ENCODE assay signal across 16 cellular contexts in the genomic region with DNA sequence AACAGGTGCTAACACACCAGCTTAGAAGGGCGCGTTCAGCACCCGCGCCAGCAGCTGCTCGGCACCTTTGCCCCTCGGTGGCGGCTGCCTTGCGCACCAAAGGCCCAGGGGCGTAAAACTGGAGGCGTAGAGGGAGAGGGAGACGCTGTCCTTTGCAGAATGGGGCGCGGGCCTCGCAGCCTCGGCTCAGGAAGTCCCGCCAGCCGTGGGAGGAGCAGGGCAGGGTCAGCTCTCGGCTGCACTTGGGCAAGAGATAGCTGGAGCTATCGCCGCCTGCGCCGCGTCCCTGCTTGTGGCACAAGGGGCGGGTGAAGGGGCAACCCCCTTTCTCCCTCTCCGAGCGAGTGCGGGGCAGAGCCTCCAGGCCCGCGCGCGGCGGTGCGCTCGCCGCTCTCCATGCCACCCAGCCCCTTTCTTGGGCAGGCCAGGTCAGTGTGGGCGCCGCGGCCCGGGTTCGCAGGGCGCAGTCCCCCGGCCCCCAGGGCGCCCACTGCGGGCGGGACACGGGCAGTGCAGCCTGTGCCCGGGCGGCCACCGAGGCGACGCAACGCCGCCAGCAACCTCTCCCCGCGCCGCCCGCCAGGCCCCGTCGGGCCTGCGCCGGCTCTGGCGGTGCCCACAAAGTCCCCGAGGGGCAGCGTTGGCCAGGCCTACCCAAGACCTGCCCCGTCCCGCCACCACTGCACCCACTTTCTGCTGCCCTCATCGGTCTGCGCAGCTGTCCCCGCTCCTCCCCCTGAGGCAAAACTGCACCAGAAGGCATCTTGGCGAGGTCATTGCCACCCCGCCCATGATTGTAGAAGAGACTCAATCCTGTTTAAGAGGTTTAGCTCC. TPM values are rescaled to one million over a fixed set of nuclear protein-coding genes. Genes with fewer than 3 reads are reported as not detected.
DNase-seq lines count a peak whose midpoint lies in the region; ATAC-seq and TF ChIP-seq lines count a peak whose summit lies in the region.
"Had no signal": no experiment of that assay in that cellular context is flagged by ENCODE, and none has a peak within 500 bp of the region (broad histone marks: within the 10 kb centered on the region; RNA-seq: fewer than 3 reads in every experiment).

No MANE protein-coding gene starts in this region.

- TF ChIP-seq CTCF in breast epithelium (IDR thresholded peaks at IDR 0.05) = no peak
- no peak for TF ChIP-seq CTCF in MCF 10A (IDR thresholded peaks at IDR 0.05; ENCODE audit: unreplicated experiment)
- TF ChIP-seq CTCF in foreskin keratinocyte (conservative IDR thresholded peaks at IDR 0.05) = peak; percentile 47
- no peak for TF ChIP-seq CTCF in upper lobe of right lung (IDR thresholded peaks at IDR 0.05)

- no peak overlapping the region for H4K5ac ChIP-seq in mesendoderm (ENCODE audit: low read length)

- peak overlapping the region; percentile 4 to 47 (median 21) for H3K4me3 ChIP-seq in breast epithelium
- H3K4me3 ChIP-seq in mesendoderm (ENCODE audit: low read length) = no peak overlapping the region
- H3K4me3 ChIP-seq in upper lobe of right lung = no peak overlapping the region

- no peaks in the 10 kb centered on the region for H3K36me3 Mint-ChIP-seq in MCF 10A (ENCODE audit: insufficient read depth, unreplicated experiment)

- H3K9me3 ChIP-seq in breast epithelium (no peaks in the 10 kb centered on the region), upper lobe of right lung (no peaks in the 10 kb centered on the region)

- H3K27ac ChIP-seq in breast epithelium (no peak overlapping the region), foreskin keratinocyte (no peak overlapping the region), mesendoderm (ENCODE audit: low read depth, low read length) (no peak overlapping the region), upper lobe of right lung (no peak overlapping the region)
- H3K27ac ChIP-seq: tibial nerve, WERI-Rb-1 had no signal

- peak; percentile 75 for ATAC-seq in foreskin keratinocyte
- peak; percentile 64 for ATAC-seq in upper lobe of right lung
- ATAC-seq in HG02884 (IDR thresholded peaks at IDR 0.05; ENCODE audit: unreplicated experiment) = no peak

- H3K79me2 ChIP-seq in mesendoderm (ENCODE audit: control insufficient read depth, insufficient read depth, low read length) = no peaks in the 10 kb centered on the region

- no peaks in the 10 kb centered on the region for H3K4me1 ChIP-seq in breast epithelium
- H3K4me1 ChIP-seq in foreskin keratinocyte = no peaks in the 10 kb centered on the region
- H3K4me1 ChIP-seq in mesendoderm (ENCODE audit: control insufficient read depth, low read depth, low read length) = no peaks in the 10 kb centered on the region
- no peaks in the 10 kb centered on the region for H3K4me1 ChIP-seq in upper lobe of right lung

- CTCF ChIA-PET in MCF 10A (lab: Yijun Ruan, JAX) = interaction anchor here (0.6 to 0.9 kb wide), 2 partner anchors 107 to 352 kb away, joined by 3 read pairs; no protein-coding TSS in a partner anchor

- H3K9me3 Mint-ChIP-seq in MCF 10A (ENCODE audit: unreplicated experiment) = peaks cover 9% of the 10 kb centered on the region

- H2BK5ac ChIP-seq in mesendoderm (ENCODE audit: low read length) = no peak overlapping the region

- H3K4me1 Mint-ChIP-seq in MCF 10A (ENCODE audit: insufficient read depth, unreplicated experiment) = no peaks in the 10 kb centered on the region

- H3K27me3 Mint-ChIP-seq in MCF 10A (ENCODE audit: insufficient read depth, unreplicated experiment) = peaks cover 26% of the 10 kb centered on the region

- no peak for DNase-seq in breast epithelium (ENCODE audit: low spot score in 2 of 2)
- DNase-seq in MCF 10A (ENCODE audit: unreplicated experiment) = no peak
- no peak for DNase-seq in foreskin keratinocyte
- peak; percentile 31 for DNase-seq in mesendoderm
- DNase-seq in upper lobe of right lung = no peak
- DNase-seq in NCI-H1092 treated with DMSO at 0.1 percent for 48 hours (lab: John Stamatoyannopoulos, UW) = no peak
- DNase-seq in activated CD4-positive, alpha-beta T cell treated with anti-CD3 and anti-CD28 coated beads, Interleukin-2, amount 50 U/mL, for 48 hours = no peak
- DNase-seq: activated effector memory CD4-positive, alpha-beta T cell treated with anti-CD3 and anti-CD28 coated beads, Interleukin-2, amount 50 U/mL, for 16 hours; Karpas-422; NCI-H2171 treated with DMSO at 0.1 percent for 48 hours; occipital lobe; WERI-Rb-1 had no signal

- H3K9ac ChIP-seq in mesendoderm (ENCODE audit: low read length) = peak overlapping the region; percentile 61

- H2BK15ac ChIP-seq in mesendoderm (replicated peaks; ENCODE audit: low read depth) = no peak overlapping the region

- intact Hi-C loops in breast epithelium (cut with DNase I; ENCODE audit: low total_unique reads) = no loop called here
- intact Hi-C loops in MCF 10A (cut with micrococcal nuclease) = no loop called here
- intact Hi-C loops in upper lobe of right lung (cut with DNase I) = no loop called here

- H3K4me2 ChIP-seq in mesendoderm (ENCODE audit: low read length) = peak overlapping the region; percentile 75

- no peak overlapping the region for H3K27ac Mint-ChIP-seq in MCF 10A (ENCODE audit: low read depth, unreplicated experiment)

- no peak overlapping the region for H3K18ac ChIP-seq in mesendoderm (ENCODE audit: low read length)

- no peak overlapping the region for H3K23ac ChIP-seq in mesendoderm (ENCODE audit: low read length)

- H4K8ac ChIP-seq in mesendoderm (ENCODE audit: low read depth, low read length) = no peak overlapping the region

- no peak overlapping the region for H3K4me3 Mint-ChIP-seq in MCF 10A (ENCODE audit: unreplicated experiment)

- peaks cover 3 to 39% of the 10 kb centered on the region in 2 donors for H3K27me3 ChIP-seq in breast epithelium
- peaks cover 89% of the 10 kb centered on the region for H3K27me3 ChIP-seq in foreskin keratinocyte
- H3K27me3 ChIP-seq in mesendoderm (ENCODE audit: insufficient read depth, low read length, poor library complexity) = peaks cover 6% of the 10 kb centered on the region
- H3K27me3 ChIP-seq in upper lobe of right lung = peaks cover 31% of the 10 kb centered on the region

- no TSS peak for BruUV-seq in MCF 10A (replicated peaks; lab: Mats Ljungman, UMichigan)

- no peak overlapping the region for H2BK120ac ChIP-seq in mesendoderm (ENCODE audit: low read depth, low read length)

- H3K56ac ChIP-seq in mesendoderm (ENCODE audit: low read length) = peak overlapping the region; percentile 81

- no peak overlapping the region for H3K4ac ChIP-seq in mesendoderm (ENCODE audit: low read depth, low read length)

- TF ChIP-seq POLR2A in breast epithelium (IDR thresholded peaks at IDR 0.05) = no peak

- H3K79me1 ChIP-seq in mesendoderm (ENCODE audit: low read length) = no peaks in the 10 kb centered on the region

- POLR2A ChIA-PET in MCF 10A (lab: Yijun Ruan, JAX) = no interaction called here

- no CpG with 5 or more reads among the region's 71 CpGs for WGBS in mesendoderm (ENCODE audit: extremely low coverage, insufficient coverage, low lambda C conversion rate)

- H2AK5ac ChIP-seq in mesendoderm (ENCODE audit: low read length) = no peak overlapping the region

- H3K36me3 ChIP-seq in breast epithelium (no peaks in the 10 kb centered on the region), mesendoderm (ENCODE audit: control insufficient read depth, insufficient read depth, low read length) (no peaks in the 10 kb centered on the region), upper lobe of right lung (no peaks in the 10 kb centered on the region)
- H3K36me3 ChIP-seq: tibial nerve, WERI-Rb-1 had no signal

RNA-seq across cellular contexts. Expression of gene NEUROD6, which starts 4.1 kb away (rescaled TPM):
- not detected for total RNA-seq in breast epithelium
- not detected in 2 replicates for total RNA-seq in MCF 10A (2022)
- not detected in 2 replicates for total RNA-seq in foreskin keratinocyte
- polyA plus RNA-seq in foreskin keratinocyte = not detected in 2 replicates
- not detected for polyA plus RNA-seq in mesendoderm (2013, experiment 1 of 2)
- not detected for polyA plus RNA-seq in mesendoderm (2013, experiment 2 of 2)
- not detected for total RNA-seq in upper lobe of right lung
- total RNA-seq: G401, glomerular endothelial cell, tibial nerve had no signal

Comparison
In these comparisons a context has a peak if more than half of its experiments do, and no peak if none do; other contexts are left out.
1. H3K4me3 ChIP-seq: peak in breast epithelium (3 of 3); none in mesendoderm (single experiment) and upper lobe of right lung (single experiment).